In genomic region chr3:114176487-114176886, GRCh38 we compare ENCODE assay signal across 33 cellular contexts. TPM values are rescaled to one million over a fixed set of nuclear protein-coding genes. Genes with fewer than 3 reads are reported as not detected.
"Had no signal": no experiment of that assay in that cellular context is flagged by ENCODE, and none has a peak within 500 bp of the region (broad histone marks: within the 10 kb centered on the region; RNA-seq: fewer than 3 reads in every experiment).

No MANE protein-coding gene starts in this region.

- DNase-seq: cortex of kidney; effector CD8-positive, alpha-beta T cell; effector memory CD8-positive, alpha-beta T cell; endodermal cell; erythroblast; esophagus squamous epithelium; foreskin fibroblast; foreskin melanocyte; gastrocnemius medialis; glutamatergic neuron; heart right ventricle; hippocampal formation; left cardiac atrium; left lung; left ventricle myocardium superior; lower lobe of right lung; mesenchymal stem cell; mucosa of descending colon; naive B cell had no signal

- H3K9me3 ChIP-seq: esophagus squamous epithelium, gastrocnemius medialis, heart right ventricle, left lung, lower lobe of right lung, mucosa of descending colon had no signal

- H3K27ac ChIP-seq: epithelial cell of prostate, esophagus squamous epithelium, gastrocnemius medialis, heart right ventricle, left lung, lower lobe of right lung had no signal

- H3K36me3 Mint-ChIP-seq: mesothelial cell of epicardium, naive B cell had no signal

- ATAC-seq: effector memory CD8-positive, alpha-beta T cell; esophagus mucosa; gastrocnemius medialis; heart right ventricle; left cardiac atrium; left lung; left ventricle myocardium superior; lower lobe of right lung; mucosa of descending colon had no signal

- H3K4me1 Mint-ChIP-seq: endodermal cell, mesothelial cell of epicardium had no signal

- H3K27me3 Mint-ChIP-seq: effector memory CD8-positive, alpha-beta T cell had no signal

- H3K4me3 Mint-ChIP-seq: dendritic cell treated with granulocyte-macrophage colony-stimulating factor and Interleukin-4, amounts not matched to agents 40 ng/mL and 50 ng/mL, for 4 days; effector memory CD8-positive, alpha-beta T cell; endodermal cell; mesothelial cell of epicardium; naive B cell had no signal

- H3K27ac Mint-ChIP-seq: dendritic cell treated with granulocyte-macrophage colony-stimulating factor and Interleukin-4, amounts not matched to agents 40 ng/mL and 50 ng/mL, for 4 days; effector memory CD8-positive, alpha-beta T cell; endodermal cell; mesothelial cell of epicardium; naive B cell had no signal

- H3K27me3 ChIP-seq: gastrocnemius medialis, left lung had no signal

- H3K4me3 ChIP-seq: esophagus squamous epithelium, gastrocnemius medialis, heart right ventricle, left lung, lower lobe of right lung, mucosa of descending colon had no signal

- H3K9me3 Mint-ChIP-seq: dendritic cell treated with granulocyte-macrophage colony-stimulating factor and Interleukin-4, amounts not matched to agents 40 ng/mL and 50 ng/mL, for 4 days; effector memory CD8-positive, alpha-beta T cell; endodermal cell; mesothelial cell of epicardium; naive B cell had no signal

- FAIRE-seq: endometrium, islet of Langerhans, keratinocyte had no signal

- H3K4me1 ChIP-seq: esophagus squamous epithelium, gastrocnemius medialis, left lung, lower lobe of right lung had no signal

- H3K36me3 ChIP-seq: esophagus squamous epithelium, gastrocnemius medialis, heart right ventricle, left lung, lower lobe of right lung had no signal

RNA-seq across cellular contexts. Expression of gene DRD3, which starts 2.4 kb away (rescaled TPM):
- total RNA-seq: dermis microvascular lymphatic vessel endothelial cell, endodermal cell, esophagus mucosa, esophagus squamous epithelium, gastrocnemius medialis, glomerular endothelial cell, heart right ventricle, kidney epithelial cell, left cardiac atrium, left lung, left ventricle myocardium superior, lower leg skin, lower lobe of right lung, lung microvascular endothelial cell, mesenteric fat pad, mesothelial cell of epicardium, mucosa of descending colon, myocyte had no signal
- polyA plus RNA-seq: heart right ventricle, keratinocyte had no signal
